14 cellular contexts compared by ENCODE assay signal in genomic region chr18:23822590-23823385, GRCh38.
DNase-seq lines count a peak whose midpoint lies in the region; ATAC-seq, FAIRE-seq and TF ChIP-seq lines count a peak whose summit lies in the region.
"Had no signal": no experiment of that assay in that cellular context is flagged by ENCODE, and none has a peak within 500 bp of the region (broad histone marks: within the 10 kb centered on the region; RNA-seq: fewer than 3 reads in every experiment).

No MANE protein-coding gene starts in this region.

- H3K4me1 ChIP-seq in H1 (replicated peaks in 1 of 4; ENCODE audit: control insufficient read depth in 3 of 4, insufficient read depth in 4 of 4, low read length in 3 of 4) (peaks cover 0 to 9% (median 6%) of the 10 kb centered on the region in 4 experiments; a peak in 3 of 7 replicates), lower lobe of right lung (peaks cover 9% of the 10 kb centered on the region), A673 (ENCODE audit: insufficient read depth, low read length, poor library complexity, severe bottlenecking) (no peaks in the 10 kb centered on the region)
- H3K4me1 ChIP-seq: prostate gland had no signal

- H4K5ac ChIP-seq in H1 (ENCODE audit: insufficient read length, low read depth, low read length): no peak overlapping the region

- no peak overlapping the region for H3K9ac ChIP-seq in H1 (replicated peaks in 1 of 4; ENCODE audit: extremely low read depth in 1 of 4, low read depth in 3 of 4, low read length in 3 of 4)

- H2BK20ac ChIP-seq in H1 (ENCODE audit: low read length): no peak overlapping the region

- H3K4me3 ChIP-seq in H1 (ENCODE audit: extremely low read depth in 1 of 4, insufficient read depth in 2 of 4, low read depth in 3 of 4, low read length in 4 of 4) (no peak overlapping the region), lower lobe of right lung (no peak overlapping the region), A673 (ENCODE audit: low read depth, low read length, poor library complexity, severe bottlenecking) (no peak overlapping the region)
- H3K4me3 ChIP-seq: prostate gland had no signal

- 76% methylated on average over 10 of the region's 10 CpGs; no CpG with 5 or more reads in 1 of the 2 experiments for WGBS in H1 (ENCODE audit: extremely low coverage in 1 of 2, insufficient coverage in 1 of 2, insufficient read length in 1 of 2, insufficient replicate concordance in 2 of 2, low coverage in 1 of 2, low lambda C conversion rate in 2 of 2, missing lambda C conversion rate in 1 of 2), 2 experiments

- no peaks in the 10 kb centered on the region for H3K79me1 ChIP-seq in H1 (ENCODE audit: low read depth, low read length)

- no peak overlapping the region for H4K8ac ChIP-seq in H1 (ENCODE audit: extremely low read depth, insufficient read depth, low read length)

- no peak for TF ChIP-seq RAD21 in H1 (IDR thresholded peaks at IDR 0.05 in 1 of 2, conservative IDR thresholded peaks at IDR 0.05 in 1 of 2; ENCODE audit: low read depth in 2 of 2, low read length in 2 of 2)

- H4K91ac ChIP-seq in H1 (replicated peaks; ENCODE audit: insufficient read length, low read length): no peak overlapping the region

- H3K4ac ChIP-seq in H1 (replicated peaks; ENCODE audit: insufficient read length, low read depth, low read length): no peak overlapping the region

- no peak overlapping the region for H3K4me2 ChIP-seq in H1 (ENCODE audit: insufficient read depth in 1 of 2, low read depth in 2 of 2, low read length in 2 of 2)

- no TSS peak for BruUV-seq in A673 (replicated peaks; lab: Mats Ljungman, UMichigan)

- H3K23me2 ChIP-seq in H1 (ENCODE audit: low read depth, low read length): no peaks in the 10 kb centered on the region

- no peak overlapping the region for H2AFZ ChIP-seq in H1 (ENCODE audit: low read length)

- FAIRE-seq in H1 (lab: Jason Lieb, UNC): peak; percentile 42

- H3K18ac ChIP-seq in H1 (ENCODE audit: extremely low read depth, low read length): no peak overlapping the region

- no peaks in the 10 kb centered on the region for H3K36me3 ChIP-seq in H1 (ENCODE audit: control insufficient read depth in 2 of 4, insufficient read depth in 4 of 4, low read length in 3 of 4)
- H3K36me3 ChIP-seq in lower lobe of right lung: peaks cover 7% of the 10 kb centered on the region
- no peaks in the 10 kb centered on the region for H3K36me3 ChIP-seq in A673 (ENCODE audit: insufficient read depth, low read length, poor library complexity, severe bottlenecking)
- H3K36me3 ChIP-seq: prostate gland had no signal

- TF ChIP-seq CTCF in H1 (IDR thresholded peaks at IDR 0.05; ENCODE audit: control extremely low read depth in 1 of 3, insufficient read depth in 1 of 3, low read depth in 1 of 3, low read length in 3 of 3): no peak
- no peak for TF ChIP-seq CTCF in lower lobe of right lung (IDR thresholded peaks at IDR 0.05)
- no peak for TF ChIP-seq CTCF in A673 (conservative IDR thresholded peaks at IDR 0.05; ENCODE audit: low read depth, low read length)
- no peak for TF ChIP-seq CTCF in GM13976 (IDR thresholded peaks at IDR 0.05; ENCODE audit: borderline replicate concordance, control extremely low read depth, extremely low read depth, insufficient read depth, missing control alignments)

- H3K23ac ChIP-seq in H1 (ENCODE audit: insufficient read length): no peak overlapping the region

- H3K27ac ChIP-seq in H1 (ENCODE audit: low read depth, low read length) (no peak overlapping the region), lower lobe of right lung (no peak overlapping the region), A673 (ENCODE audit: low read depth, low read length, poor library complexity, severe bottlenecking) (no peak overlapping the region)
- H3K27ac ChIP-seq: prostate gland had no signal

- H3K14ac ChIP-seq in H1 (ENCODE audit: insufficient read length): no peak overlapping the region

- no peak for TF ChIP-seq POLR2A in H1 (IDR thresholded peaks at IDR 0.05; ENCODE audit: control extremely low read depth in 1 of 2, low read depth in 2 of 2, low read length in 2 of 2)

- no peaks in the 10 kb centered on the region for H4K20me1 ChIP-seq in H1 (replicated peaks in 1 of 2; ENCODE audit: control insufficient read depth in 1 of 2, insufficient read depth in 2 of 2, low read length in 2 of 2)

- no peak overlapping the region for H2BK5ac ChIP-seq in H1 (ENCODE audit: low read depth, low read length)

- H3K27me3 ChIP-seq in H1 (replicated peaks in 1 of 4; ENCODE audit: control insufficient read depth in 3 of 4, extremely low read depth in 1 of 4, insufficient read depth in 3 of 4, low read length in 3 of 4) (no peaks in the 10 kb centered on the region), lower lobe of right lung (ENCODE audit: low read depth) (peaks cover 4% of the 10 kb centered on the region), A673 (replicated peaks; ENCODE audit: insufficient read depth, low read depth, low read length, poor library complexity) (no peaks in the 10 kb centered on the region)

- ATAC-seq in lower lobe of right lung: peak; percentile 3 to 28
- ATAC-seq in HG03439 (IDR thresholded peaks at IDR 0.05; ENCODE audit: unreplicated experiment): no peak
- ATAC-seq: left cardiac atrium had no signal

- no peak overlapping the region for H2BK120ac ChIP-seq in H1 (replicated peaks; ENCODE audit: low read depth, low read length)

- H3K9me3 ChIP-seq in H1 (ENCODE audit: insufficient read depth in 2 of 2, low read depth in 1 of 2, low read length in 1 of 2): no peaks in the 10 kb centered on the region
- H3K9me3 ChIP-seq in lower lobe of right lung: no peaks in the 10 kb centered on the region
- no peaks in the 10 kb centered on the region for H3K9me3 ChIP-seq in A673 (ENCODE audit: low read depth, low read length, poor library complexity, severe bottlenecking)
- H3K9me3 ChIP-seq: prostate gland had no signal

- intact Hi-C loops in lower lobe of right lung (cut with DNase I): no loop called here
- intact Hi-C loops in A673 (cut with micrococcal nuclease; ENCODE audit: unreplicated experiment): no loop called here

- POLR2A ChIA-PET in H1 (lab: Charles Lee; ENCODE audit: partially characterized antibody): interaction anchor here (0.7 kb wide), 1 partner anchor 316 kb away, joined by 3 read pairs; the partner anchor contains the start of gene CABYR
- POLR2A ChIA-PET in A673 (lab: Charles Lee; ENCODE audit: low non-redundant PET): no interaction called here

- no peak overlapping the region for H3K56ac ChIP-seq in H1 (replicated peaks; ENCODE audit: insufficient read length, low read depth, low read length)

- no peak overlapping the region for H2BK15ac ChIP-seq in H1 (ENCODE audit: low read length)

- CTCF ChIA-PET in H1 (lab: Charles Lee; ENCODE audit: partially characterized antibody) (no interaction called here), A673 (lab: Charles Lee) (no interaction called here)

- TF ChIP-seq EP300 in H1 (IDR thresholded peaks at IDR 0.05; ENCODE audit: borderline replicate concordance in 1 of 2, low read depth in 2 of 2, low read length in 2 of 2): no peak

- no peak overlapping the region; the same call in 1 of the 2 replicates for H2BK12ac ChIP-seq in H1 (ENCODE audit: low read depth, low read length)

- H3K79me2 ChIP-seq in H1 (ENCODE audit: control insufficient read depth in 1 of 2, insufficient read depth in 2 of 2, low read length in 2 of 2): no peaks in the 10 kb centered on the region

- in situ Hi-C loops in GM13976 (cut with MboI; ENCODE audit: low sequenced_read_pairs, unreplicated experiment): loop anchor here (10.0 kb wide), 1 partner anchor 292 kb away; no protein-coding TSS in a partner anchor

- no peak overlapping the region for H2AK5ac ChIP-seq in H1 (ENCODE audit: low read depth, low read length)

- DNase-seq in EL: peak; percentile 81
- DNase-seq in NCI-H226: peak; percentile 52
- DNase-seq in H1 (ENCODE audit: low read depth in 1 of 2, low spot score in 2 of 2): no peak
- DNase-seq in lower lobe of right lung: no peak
- no peak for DNase-seq in A673 (ENCODE audit: low spot score)
- no peak for DNase-seq in GM13976 (ENCODE audit: low spot score)
- DNase-seq in hepatic stellate cell (ENCODE audit: low spot score): no peak
- DNase-seq: DMS53; effector CD8-positive, alpha-beta T cell; glutamatergic neuron; left cardiac atrium; NCI-H1092 treated with DMSO at 0.1 percent for 48 hours had no signal

TF ChIP-seq in H1, 55 proteins besides CTCF, POLR2A, EP300 and RAD21:
- TF ChIP-seq JUND (IDR thresholded peaks at IDR 0.05; ENCODE audit: low read length) (peak; percentile 48; the same call in 1 of the 2 replicates), TEAD4 (IDR thresholded peaks at IDR 0.05; ENCODE audit: low read depth, low read length) (peak; percentile 82), KDM1A (IDR thresholded peaks at IDR 0.05; ENCODE audit: borderline replicate concordance, low read length) (no peak), GABPA (IDR thresholded peaks at IDR 0.05; ENCODE audit: borderline replicate concordance, insufficient read depth, low read length) (no peak)

Comparison
In these comparisons a context has a peak if more than half of its experiments do, and no peak if none do; other contexts are left out.
1. DNase-seq: peak in EL (single experiment) and NCI-H226 (single experiment); none in H1 (0 of 2), lower lobe of right lung (single experiment), A673 (single experiment), GM13976 (single experiment) and hepatic stellate cell (single experiment).